2 cellular contexts compared by ENCODE assay signal in the genomic region with DNA sequence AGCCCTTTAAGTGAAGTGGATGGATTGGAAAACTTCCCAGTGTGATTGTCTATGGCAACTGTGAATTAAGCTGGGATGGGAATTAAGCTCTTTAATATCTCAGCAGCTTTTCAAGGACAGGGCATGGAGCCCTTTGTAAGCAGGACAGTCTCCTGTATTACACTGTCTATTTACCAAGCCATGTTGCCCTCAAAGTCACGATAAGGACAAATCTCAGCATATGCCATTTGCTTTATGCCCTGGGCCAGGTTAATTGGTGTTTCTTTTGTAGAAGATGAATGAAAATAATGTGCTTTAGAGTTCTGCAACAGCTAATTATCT.
TF ChIP-seq lines count a peak whose summit lies in the region.

No MANE protein-coding gene starts in this region.

TF ChIP-seq in SK-N-SH treated with all-trans-retinoic acid at 6 μM for 48 hours, 23 proteins besides CTCF, POLR2A, EP300 and RAD21 (continued from another document):
- TF ChIP-seq CSRNP3 (CRISPR knock-in tag; IDR thresholded peaks at IDR 0.05) (no peak), OSR1 (CRISPR knock-in tag; IDR thresholded peaks at IDR 0.05) (no peak), ZFP30 (CRISPR knock-in tag; IDR thresholded peaks at IDR 0.05) (no peak), CREB5 (CRISPR knock-in tag; IDR thresholded peaks at IDR 0.05; ENCODE audit: low read depth) (no peak), ZFP3 (CRISPR knock-in tag; IDR thresholded peaks at IDR 0.05) (no peak), ISL1 (CRISPR knock-in tag; IDR thresholded peaks at IDR 0.05) (no peak), ZC3H10 (CRISPR knock-in tag; IDR thresholded peaks at IDR 0.05) (no peak)

TF ChIP-seq in WTC11, 78 proteins besides CTCF, POLR2A, EP300 and RAD21 (continued from another document):
- TF ChIP-seq, protein P1, sequence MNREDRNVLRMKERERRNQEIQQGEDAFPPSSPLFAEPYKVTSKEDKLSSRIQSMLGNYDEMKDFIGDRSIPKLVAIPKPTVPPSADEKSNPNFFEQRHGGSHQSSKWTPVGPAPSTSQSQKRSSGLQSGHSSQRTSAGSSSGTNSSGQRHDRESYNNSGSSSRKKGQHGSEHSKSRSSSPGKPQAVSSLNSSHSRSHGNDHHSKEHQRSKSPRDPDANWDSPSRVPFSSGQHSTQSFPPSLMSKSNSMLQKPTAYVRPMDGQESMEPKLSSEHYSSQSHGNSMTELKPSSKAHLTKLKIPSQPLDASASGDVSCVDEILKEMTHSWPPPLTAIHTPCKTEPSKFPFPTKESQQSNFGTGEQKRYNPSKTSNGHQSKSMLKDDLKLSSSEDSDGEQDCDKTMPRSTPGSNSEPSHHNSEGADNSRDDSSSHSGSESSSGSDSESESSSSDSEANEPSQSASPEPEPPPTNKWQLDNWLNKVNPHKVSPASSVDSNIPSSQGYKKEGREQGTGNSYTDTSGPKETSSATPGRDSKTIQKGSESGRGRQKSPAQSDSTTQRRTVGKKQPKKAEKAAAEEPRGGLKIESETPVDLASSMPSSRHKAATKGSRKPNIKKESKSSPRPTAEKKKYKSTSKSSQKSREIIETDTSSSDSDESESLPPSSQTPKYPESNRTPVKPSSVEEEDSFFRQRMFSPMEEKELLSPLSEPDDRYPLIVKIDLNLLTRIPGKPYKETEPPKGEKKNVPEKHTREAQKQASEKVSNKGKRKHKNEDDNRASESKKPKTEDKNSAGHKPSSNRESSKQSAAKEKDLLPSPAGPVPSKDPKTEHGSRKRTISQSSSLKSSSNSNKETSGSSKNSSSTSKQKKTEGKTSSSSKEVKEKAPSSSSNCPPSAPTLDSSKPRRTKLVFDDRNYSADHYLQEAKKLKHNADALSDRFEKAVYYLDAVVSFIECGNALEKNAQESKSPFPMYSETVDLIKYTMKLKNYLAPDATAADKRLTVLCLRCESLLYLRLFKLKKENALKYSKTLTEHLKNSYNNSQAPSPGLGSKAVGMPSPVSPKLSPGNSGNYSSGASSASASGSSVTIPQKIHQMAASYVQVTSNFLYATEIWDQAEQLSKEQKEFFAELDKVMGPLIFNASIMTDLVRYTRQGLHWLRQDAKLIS (CRISPR knock-in tag; IDR thresholded peaks at IDR 0.05; ENCODE audit: borderline replicate concordance), result no peak
- TF ChIP-seq RORB (CRISPR knock-in tag; IDR thresholded peaks at IDR 0.05) (no peak), NR3C1 (CRISPR knock-in tag; conservative IDR thresholded peaks at IDR 0.05; ENCODE audit: low read depth) (no peak), ZBTB21 (CRISPR knock-in tag; IDR thresholded peaks at IDR 0.05; ENCODE audit: borderline replicate concordance) (no peak), ZNF263 (CRISPR knock-in tag; IDR thresholded peaks at IDR 0.05; ENCODE audit: low read depth) (no peak), SMAD4 (CRISPR knock-in tag; IDR thresholded peaks at IDR 0.05) (no peak), ZNF532 (CRISPR knock-in tag; IDR thresholded peaks at IDR 0.05; ENCODE audit: borderline replicate concordance) (no peak)
